ENCODE assay signal across 27 cellular contexts in genomic region chr6:23306251-23306950, GRCh38.
"Had no signal": no experiment of that assay in that cellular context is flagged by ENCODE, and none has a peak within 500 bp of the region (broad histone marks: within the 10 kb centered on the region; RNA-seq: fewer than 3 reads in every experiment).

No MANE protein-coding gene starts in this region.

- ATAC-seq: activated CD4-positive, alpha-beta T cell treated with anti-CD3 and anti-CD28 coated beads for 36 hours; activated CD8-positive, alpha-beta memory T cell treated with anti-CD3 and anti-CD28 coated beads, Interleukin-2, amount 10 ng/mL, durations not matched to agents 7 days and 5 days; activated CD8-positive, alpha-beta T cell treated with anti-CD3 and anti-CD28 coated beads, Interleukin-2, amount 10 ng/mL, durations not matched to agents 7 days and 5 days; activated naive CD8-positive, alpha-beta T cell treated with anti-CD3 and anti-CD28 coated beads, Interleukin-2, amount 50 U/mL, for 24 hours; body of pancreas; T-helper 17 cell had no signal

- H3K36me3 ChIP-seq: adrenal gland, esophagus squamous epithelium had no signal

- H3K9me3 ChIP-seq: adrenal gland, body of pancreas, esophagus squamous epithelium had no signal

- H3K4me1 ChIP-seq: adrenal gland, esophagus squamous epithelium had no signal

- H3K27ac ChIP-seq: adrenal gland, body of pancreas, coronary artery, dorsolateral prefrontal cortex, esophagus squamous epithelium had no signal

- H3K4me3 ChIP-seq: adrenal gland, body of pancreas, coronary artery, dorsolateral prefrontal cortex, esophagus squamous epithelium had no signal

- DNase-seq: activated CD4-positive, alpha-beta memory T cell treated with anti-CD3 and anti-CD28 coated beads for 36 hours; activated CD4-positive, alpha-beta T cell treated with anti-CD3 and anti-CD28 coated beads for 36 hours; activated CD4-positive, alpha-beta T cell treated with anti-CD3 and anti-CD28 coated beads, Interleukin-2, amount 10 ng/mL, durations not matched to agents 24 days and 14 days; activated CD4-positive, CD25-positive, alpha-beta regulatory T cell; activated CD4-positive, CD25-positive, alpha-beta regulatory T cell treated with anti-CD3 and anti-CD28 coated beads, Interleukin-2, amount 50 U/mL, for 72 hours; activated CD8-positive, alpha-beta memory T cell treated with anti-CD3 and anti-CD28 coated beads, Interleukin-2, amount 10 ng/mL, durations not matched to agents 7 days and 5 days; activated CD8-positive, alpha-beta memory T cell treated with anti-CD3 and anti-CD28 coated beads, Interleukin-2, amount 50 U/mL, for 4 hours; activated CD8-positive, alpha-beta T cell treated with anti-CD3 and anti-CD28 coated beads, Interleukin-2, amount 10 ng/mL, durations not matched to agents 7 days and 5 days; activated effector memory CD4-positive, alpha-beta T cell treated with anti-CD3 and anti-CD28 coated beads, Interleukin-2, amount 50 U/mL, for 16 hours; activated naive CD4-positive, alpha-beta T cell treated with anti-CD3 and anti-CD28 coated beads for 36 hours; activated naive CD8-positive, alpha-beta T cell treated with anti-CD3 and anti-CD28 coated beads for 36 hours; activated naive CD8-positive, alpha-beta T cell treated with anti-CD3 and anti-CD28 coated beads, Interleukin-2, amount 50 U/mL, for 24 hours; activated T-cell treated with anti-CD3 and anti-CD28 coated beads, Interleukin-2, amount 50 U/mL, for 1 hour; activated T-cell treated with anti-CD3 and anti-CD28 coated beads, Interleukin-2, amount 50 U/mL, for 48 hours; adrenal gland; amygdala; aorta; body of pancreas; dorsolateral prefrontal cortex; effector memory CD4-positive, alpha-beta T cell; endodermal cell; esophagus squamous epithelium; head of caudate nucleus; T-helper 1 cell; T-helper 17 cell; T1000 had no signal

- H3K27me3 ChIP-seq: adrenal gland, body of pancreas, dorsolateral prefrontal cortex, esophagus squamous epithelium had no signal
